ENCODE assay signal across 16 cellular contexts in genomic region chr20:38985060-38985459, GRCh38. TPM values are rescaled to one million over a fixed set of nuclear protein-coding genes. Genes with fewer than 3 reads are reported as not detected.
A peak's percentile ranks its signal among the peaks of the same experiment; 100 is the strongest.
DNase-seq lines count a peak whose midpoint lies in the region; TF ChIP-seq lines count a peak whose summit lies in the region.
"Had no signal": no experiment of that assay in that cellular context is flagged by ENCODE, and none has a peak within 500 bp of the region (broad histone marks: within the 10 kb centered on the region; RNA-seq: fewer than 3 reads in every experiment).

No MANE protein-coding gene starts in this region.

- no peak overlapping the region for H4K91ac ChIP-seq in trophoblast cell (ENCODE audit: low read depth, low read length)

- H3K4me1 ChIP-seq in ACC112 (ENCODE audit: control insufficient read depth, insufficient read depth, low read length, unreplicated experiment) (peaks cover 17% of the 10 kb centered on the region), PC-9 (replicated peaks; ENCODE audit: insufficient read depth) (peaks cover 44% of the 10 kb centered on the region), esophagus squamous epithelium (peaks cover 10 to 41% (median 17%) of the 10 kb centered on the region in 3 donors), trophoblast cell (ENCODE audit: control insufficient read depth in 1 of 2, insufficient read depth in 2 of 2, low read length in 2 of 2) (no peaks in the 10 kb centered on the region), Caco-2 (peaks cover 15% of the 10 kb centered on the region)

- 59 to 62% methylated on average over 4 of the region's 4 CpGs for WGBS in esophagus squamous epithelium, 2 donors
- no CpG with 5 or more reads among the region's 4 CpGs for WGBS in trophoblast cell (ENCODE audit: extremely low coverage, insufficient coverage, insufficient read length)

- DNase-seq in PC-9 = peak in 1 of 2 experiments; percentile 79
- no peak for DNase-seq in esophagus squamous epithelium (lab: John Stamatoyannopoulos, UW)
- peak; percentile 42 to 65 for DNase-seq in trophoblast cell
- no peak for DNase-seq in activated CD4-positive, alpha-beta memory T cell treated with anti-CD3 and anti-CD28 coated beads for 36 hours
- DNase-seq in activated T-cell treated with anti-CD3 and anti-CD28 coated beads for 4 hours = no peak
- no peak for DNase-seq in Caco-2
- no peak for DNase-seq in SKM-1 treated with dmso at 0.1 percent for 144 hours (lab: John Stamatoyannopoulos, UW; ENCODE audit: unreplicated experiment)
- DNase-seq: activated CD4-positive, alpha-beta T cell treated with anti-CD3 and anti-CD28 coated beads for 48 hours; hippocampal formation; NCI-H2227 treated with DMSO at 0.1 percent for 48 hours; substantia nigra had no signal

- no peak overlapping the region for H3K4me3 Mint-ChIP-seq in activated CD4-positive, alpha-beta memory T cell treated with anti-CD3 and anti-CD28 coated beads for 36 hours
- H3K4me3 Mint-ChIP-seq in Caco-2 (ENCODE audit: unreplicated experiment) = no peak overlapping the region
- H3K4me3 Mint-ChIP-seq: neural crest cell; T-helper 2 cell treated with Interferon-gamma antibody and Interleukin-4, amounts not matched to agents 5 μg/mL and 100 μg/mL, for 36 hours had no signal

- H2BK120ac ChIP-seq in trophoblast cell (ENCODE audit: insufficient read depth, low read length, poor library complexity) = no peak overlapping the region

- H3K27ac ChIP-seq in ACC112 (ENCODE audit: low read depth, low read length) (peak overlapping the region; percentile 63), PC-9 (peak overlapping the region; percentile 80), esophagus squamous epithelium (peak overlapping the region in 3 of 4 donors; percentile 70 to 79 (median 77)), trophoblast cell (ENCODE audit: low read depth, low read length) (no peak overlapping the region)
- H3K27ac ChIP-seq: brain microvascular endothelial cell had no signal

- H3K9ac ChIP-seq in trophoblast cell (ENCODE audit: low read length) = no peak overlapping the region

- peaks cover 16% of the 10 kb centered on the region for H3K36me3 Mint-ChIP-seq in activated CD4-positive, alpha-beta memory T cell treated with anti-CD3 and anti-CD28 coated beads for 36 hours
- peaks cover 40% of the 10 kb centered on the region for H3K36me3 Mint-ChIP-seq in Caco-2 (ENCODE audit: insufficient read depth, unreplicated experiment)

- no peak overlapping the region for H3K4ac ChIP-seq in trophoblast cell (ENCODE audit: low read depth, low read length)

- H4K20me1 ChIP-seq in PC-9 (ENCODE audit: insufficient read depth) = no peaks in the 10 kb centered on the region

- H2BK5ac ChIP-seq in trophoblast cell (ENCODE audit: low read depth, low read length, poor library complexity) = no peak overlapping the region

- intact Hi-C loops in PC-9 (cut with micrococcal nuclease; ENCODE audit: unreplicated experiment) (no loop called here), esophagus squamous epithelium (cut with DNase I) (no loop called here), Caco-2 (cut with micrococcal nuclease; ENCODE audit: unreplicated experiment) (no loop called here)
- intact Hi-C loops in activated CD4-positive, alpha-beta memory T cell treated with anti-CD3 and anti-CD28 coated beads for 36 hours (cut with micrococcal nuclease) = no loop called here

- CTCF ChIA-PET in PC-9 (lab: Charles Lee) = interaction anchor here (0.6 kb wide), 1 partner anchor 1413 kb away, joined by 8 read pairs; no protein-coding TSS in a partner anchor
- CTCF ChIA-PET in activated CD4-positive, alpha-beta memory T cell treated with anti-CD3 and anti-CD28 coated beads for 36 hours (lab: Charles Lee) = interaction anchor here (1.4 to 1.7 kb wide), 4 partner anchors 13 to 66 kb away, joined by 4 to 7 read pairs (median 6); partner anchors contain the start of gene DHX35
- CTCF ChIA-PET in Caco-2 (lab: Charles Lee) = no interaction called here

- no peak overlapping the region for H4K12ac ChIP-seq in trophoblast cell (ENCODE audit: low read depth, low read length)

- no peak overlapping the region for H2AK5ac ChIP-seq in trophoblast cell (ENCODE audit: low read length)

- no peaks in the 10 kb centered on the region for H3K9me2 ChIP-seq in PC-9 (ENCODE audit: insufficient read depth)

- no peak overlapping the region for H2BK12ac ChIP-seq in trophoblast cell (ENCODE audit: low read length)

- H3K27me3 ChIP-seq in ACC112 (ENCODE audit: insufficient read depth, low read length) (no peaks in the 10 kb centered on the region), PC-9 (ENCODE audit: insufficient read depth, low read depth) (no peaks in the 10 kb centered on the region), esophagus squamous epithelium (no peaks in the 10 kb centered on the region), trophoblast cell (ENCODE audit: insufficient read depth, low read length) (no peaks in the 10 kb centered on the region), Caco-2 (replicated peaks; ENCODE audit: control insufficient read depth, insufficient read depth, low read length) (no peaks in the 10 kb centered on the region)
- H3K27me3 ChIP-seq: brain microvascular endothelial cell had no signal

- H3K14ac ChIP-seq in trophoblast cell (ENCODE audit: low read length) = no peak overlapping the region

- no peak overlapping the region for H3K23ac ChIP-seq in trophoblast cell (ENCODE audit: low read length)

- H4K8ac ChIP-seq in trophoblast cell (ENCODE audit: low read depth, low read length) = no peak overlapping the region

- no peaks in the 10 kb centered on the region for H3K79me2 ChIP-seq in ACC112 (ENCODE audit: control insufficient read depth, insufficient read depth, low read length, unreplicated experiment)
- H3K79me2 ChIP-seq in PC-9 (ENCODE audit: low read depth) = peaks cover 16% of the 10 kb centered on the region; the same call in 1 of the 2 replicates
- H3K79me2 ChIP-seq in trophoblast cell (ENCODE audit: control insufficient read depth, insufficient read depth, low read length, poor library complexity) = no peaks in the 10 kb centered on the region

- H3K36me3 ChIP-seq in ACC112 (ENCODE audit: insufficient read depth, low read length) (peaks cover 3% of the 10 kb centered on the region), PC-9 (ENCODE audit: low read depth) (peaks cover 18% of the 10 kb centered on the region; the same call in 1 of the 2 replicates), esophagus squamous epithelium (peaks cover 0 to 26% (median 0%) of the 10 kb centered on the region in 3 donors), trophoblast cell (ENCODE audit: control insufficient read depth in 1 of 2, insufficient read depth in 2 of 2, low read length in 2 of 2) (peaks cover 0 to 1% of the 10 kb centered on the region in 2 experiments), Caco-2 (ENCODE audit: control insufficient read depth, insufficient read depth, low read length) (0 out of 2 replicates have a peak, but pooled peaks cover 1% of the 10 kb centered on the region)

- H3K79me1 ChIP-seq in trophoblast cell (ENCODE audit: low read length) = no peaks in the 10 kb centered on the region

- H3F3A ChIP-seq in PC-9 (ENCODE audit: insufficient read depth, low read depth) = peaks cover 28% of the 10 kb centered on the region

- BruUV-seq in PC-9 (replicated peaks; lab: Mats Ljungman, UMichigan) = no TSS peak
- no TSS peak for BruUV-seq in Caco-2 (replicated peaks; lab: Mats Ljungman, UMichigan)

- no peaks in the 10 kb centered on the region for H3K27me3 Mint-ChIP-seq in activated CD4-positive, alpha-beta memory T cell treated with anti-CD3 and anti-CD28 coated beads for 36 hours
- H3K27me3 Mint-ChIP-seq in Caco-2 (ENCODE audit: insufficient read depth, unreplicated experiment) = no peaks in the 10 kb centered on the region

- peak overlapping the region; percentile 53 for H3K4me2 ChIP-seq in PC-9
- H3K4me2 ChIP-seq in trophoblast cell (ENCODE audit: low read length) = no peak overlapping the region

- peaks cover 8% of the 10 kb centered on the region for H3K4me1 Mint-ChIP-seq in activated CD4-positive, alpha-beta memory T cell treated with anti-CD3 and anti-CD28 coated beads for 36 hours (ENCODE audit: low read depth)
- H3K4me1 Mint-ChIP-seq in Caco-2 (ENCODE audit: low read depth, unreplicated experiment) = peaks cover 24% of the 10 kb centered on the region

- POLR2A ChIA-PET in PC-9 (lab: Charles Lee; ENCODE audit: unreplicated experiment) = interaction anchor here (0.7 kb wide), 1 partner anchor 31 kb away, joined by 6 read pairs; no protein-coding TSS in a partner anchor
- POLR2A ChIA-PET in activated CD4-positive, alpha-beta memory T cell treated with anti-CD3 and anti-CD28 coated beads for 36 hours (lab: Charles Lee) = interaction anchor here (1.3 kb wide), 1 partner anchor 31 kb away, joined by 3 read pairs; no protein-coding TSS in a partner anchor
- POLR2A ChIA-PET in Caco-2 (lab: Charles Lee) = interaction anchor here (2.1 kb wide), 1 partner anchor 23 kb away, joined by 6 read pairs; the partner anchor contains the start of gene DHX35

- H3K4me3 ChIP-seq in ACC112 (ENCODE audit: low read depth, low read length) (no peak overlapping the region), PC-9 (peak overlapping the region; percentile 6; the same call in 1 of the 2 replicates), esophagus squamous epithelium (no peak overlapping the region), trophoblast cell (ENCODE audit: low read depth, low read length) (no peak overlapping the region), Caco-2 (ENCODE audit: low read depth, low read length) (no peak overlapping the region)

- no peak overlapping the region for H2AFZ ChIP-seq in ACC112 (ENCODE audit: low read length, unreplicated experiment)
- no peak overlapping the region for H2AFZ ChIP-seq in PC-9
- no peak overlapping the region for H2AFZ ChIP-seq in trophoblast cell (ENCODE audit: insufficient read depth, low read length, poor library complexity)

- H3K9me3 Mint-ChIP-seq in activated CD4-positive, alpha-beta memory T cell treated with anti-CD3 and anti-CD28 coated beads for 36 hours = no peaks in the 10 kb centered on the region
- no peaks in the 10 kb centered on the region for H3K9me3 Mint-ChIP-seq in Caco-2 (ENCODE audit: unreplicated experiment)
- H3K9me3 Mint-ChIP-seq: activated T-helper 2 cell treated with anti-CD3 and anti-CD28 coated beads, Interferon-gamma antibody, Interleukin-2, Interleukin-4, amounts not matched to agents 10 μg/mL and 5 μg/mL and 100 μg/mL, durations not matched to agents 14 hours and 24 hours and 36 hours; neural crest cell; T-helper 2 cell treated with Interferon-gamma antibody and Interleukin-4, amounts not matched to agents 5 μg/mL and 100 μg/mL, for 36 hours had no signal

- TF ChIP-seq CTCF in PC-9 (conservative IDR thresholded peaks at IDR 0.05) (no peak), esophagus squamous epithelium (IDR thresholded peaks at IDR 0.05) (no peak), Caco-2 (IDR thresholded peaks at IDR 0.05; ENCODE audit: insufficient read depth in 1 of 2, low read depth in 1 of 2, low read length in 1 of 2, severe bottlenecking in 1 of 2, unreplicated experiment in 1 of 2) (no peak)

- H3K27ac Mint-ChIP-seq in activated CD4-positive, alpha-beta memory T cell treated with anti-CD3 and anti-CD28 coated beads for 36 hours = no peak overlapping the region
- H3K27ac Mint-ChIP-seq in Caco-2 (ENCODE audit: unreplicated experiment) = no peak overlapping the region
- H3K27ac Mint-ChIP-seq: activated T-helper 2 cell treated with anti-CD3 and anti-CD28 coated beads, Interferon-gamma antibody, Interleukin-2, Interleukin-4, amounts not matched to agents 10 μg/mL and 5 μg/mL and 100 μg/mL, durations not matched to agents 14 hours and 24 hours and 36 hours; T-helper 2 cell treated with Interferon-gamma antibody and Interleukin-4, amounts not matched to agents 5 μg/mL and 100 μg/mL, for 36 hours had no signal

- TF ChIP-seq POLR2A in esophagus squamous epithelium (IDR thresholded peaks at IDR 0.05) = no peak

- H3K9me3 ChIP-seq in PC-9 (ENCODE audit: insufficient read depth, low read depth) (no peaks in the 10 kb centered on the region), esophagus squamous epithelium (no peaks in the 10 kb centered on the region), trophoblast cell (ENCODE audit: insufficient read depth, low read depth, low read length) (no peaks in the 10 kb centered on the region), Caco-2 (no peaks in the 10 kb centered on the region)

- no peak overlapping the region for H3K18ac ChIP-seq in trophoblast cell (ENCODE audit: low read length)

RNA-seq across cellular contexts. Expression of gene DHX35, which starts 22.9 kb away (rescaled TPM):
- total RNA-seq in PC-9 (2021) (12.1 and 12.6 TPM in 2 replicates), esophagus squamous epithelium (10 to 100 TPM in 2 of 4 donors, 1 to 10 TPM in 2; 4.4 to 14.7 (median 10.8) TPM), Caco-2 (2022) (25.0 and 29.5 TPM in 2 replicates)
- 4.1 and 5.0 TPM in 2 replicates for polyA plus RNA-seq in trophoblast cell (2013)
- 1 to 10 TPM; 7.7 to 8.3 TPM for total RNA-seq in activated CD4-positive, alpha-beta memory T cell treated with anti-CD3 and anti-CD28 coated beads for 36 hours

RNA-seq across cellular contexts. Expression of gene FAM83D, which starts 58.8 kb away (rescaled TPM):
- total RNA-seq in PC-9 (2021) (44.6 and 57.3 TPM in 2 replicates), esophagus squamous epithelium (100 to 1,000 TPM in 1 of 4 donors, 10 to 100 TPM in 3; 53.8 to 105 (median 81.9) TPM), Caco-2 (2022) (82.4 and 86.3 TPM in 2 replicates)
- 63.6 and 64.0 TPM in 2 replicates for polyA plus RNA-seq in trophoblast cell (2013)
- 10 to 100 TPM; 11.1 to 11.2 TPM for total RNA-seq in activated CD4-positive, alpha-beta memory T cell treated with anti-CD3 and anti-CD28 coated beads for 36 hours

Comparison
In these comparisons a context has a peak if more than half of its experiments do, and no peak if none do; other contexts are left out.
1. DNase-seq: peak in trophoblast cell (2 of 2); none in esophagus squamous epithelium (single experiment), activated CD4-positive, alpha-beta memory T cell treated with anti-CD3 and anti-CD28 coated beads for 36 hours (single experiment), activated T-cell treated with anti-CD3 and anti-CD28 coated beads for 4 hours (single experiment), Caco-2 (0 of 2) and SKM-1 treated with dmso at 0.1 percent for 144 hours (single experiment).